Comparison of ENCODE assay signal across 8 cellular contexts in the genomic region with DNA sequence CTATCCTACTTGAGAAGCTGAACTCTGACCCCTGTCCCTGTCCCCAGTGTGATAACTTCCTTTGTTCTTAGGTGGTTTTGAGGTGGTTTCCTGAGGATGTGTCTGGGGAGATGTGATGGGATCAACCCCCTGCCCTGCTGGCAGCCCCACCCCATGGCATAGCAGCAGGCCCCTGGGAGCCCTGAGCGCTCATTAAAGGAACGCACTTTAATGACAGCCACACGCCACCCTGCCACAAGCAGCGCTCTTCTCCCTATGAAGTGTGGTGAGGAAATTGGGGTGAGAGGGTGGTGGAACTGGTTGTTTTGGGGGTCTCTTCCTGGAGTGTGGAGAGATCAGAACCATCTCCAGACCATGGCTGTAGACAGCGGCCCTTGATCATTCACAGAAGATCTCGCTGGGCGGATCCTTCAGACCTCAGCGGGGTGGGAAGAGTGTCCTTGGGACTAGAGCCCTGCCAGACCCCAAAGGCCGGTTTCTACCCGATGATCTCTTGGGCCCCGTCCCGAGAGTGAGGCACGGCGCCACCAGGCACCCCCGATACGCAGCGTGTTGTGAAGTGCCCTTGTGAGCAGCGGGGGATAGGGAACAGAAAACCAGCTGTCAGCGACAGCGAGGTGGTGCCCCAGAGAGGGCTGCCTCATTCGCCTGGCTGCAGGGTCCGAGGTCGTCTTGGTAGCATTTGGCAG. TPM values are rescaled to one million over a fixed set of nuclear protein-coding genes. Genes with fewer than 3 reads are reported as not detected.
DNase-seq lines count a peak whose midpoint lies in the region; ATAC-seq, FAIRE-seq and TF ChIP-seq lines count a peak whose summit lies in the region.

No MANE protein-coding gene starts in this region.

- H3K36me3 Mint-ChIP-seq in T-helper 2 cell treated with Interferon-gamma antibody and Interleukin-4, amounts not matched to agents 5 μg/mL and 100 μg/mL, for 36 hours (ENCODE audit: low read depth) = peaks cover 21% of the 10 kb centered on the region
- H3K36me3 Mint-ChIP-seq in activated CD8-positive, alpha-beta T cell treated with anti-CD3 and anti-CD28 coated beads, Interleukin-2, amount 10 ng/mL, durations not matched to agents 7 days and 5 days (ENCODE audit: low read depth) = peaks cover 27% of the 10 kb centered on the region

- H3K4me1 ChIP-seq in keratinocyte (ENCODE audit: control insufficient read depth, extremely low read depth, insufficient read depth, low read length) = peaks cover 20% of the 10 kb centered on the region
- H3K4me1 ChIP-seq in tibial artery = peaks cover 0 to 44% (median 34%) of the 10 kb centered on the region in 4 donors

- H3K4me3 Mint-ChIP-seq in T-helper 2 cell treated with Interferon-gamma antibody and Interleukin-4, amounts not matched to agents 5 μg/mL and 100 μg/mL, for 36 hours = peak overlapping the region; percentile 77
- peak overlapping the region; percentile 69 for H3K4me3 Mint-ChIP-seq in activated CD8-positive, alpha-beta T cell treated with anti-CD3 and anti-CD28 coated beads, Interleukin-2, amount 10 ng/mL, durations not matched to agents 7 days and 5 days

- ATAC-seq in activated CD8-positive, alpha-beta T cell treated with anti-CD3 and anti-CD28 coated beads, Interleukin-2, amount 10 ng/mL, durations not matched to agents 7 days and 5 days = no peak
- no peak for ATAC-seq in GM18873 (IDR thresholded peaks at IDR 0.05; ENCODE audit: low FRiP score, unreplicated experiment)

- intact Hi-C loops in tibial artery (cut with DNase I; ENCODE audit: low total_unique reads) = no loop called here

- H3K9ac ChIP-seq in keratinocyte (ENCODE audit: control insufficient read depth, extremely low read depth, insufficient read depth, low read length) = peak overlapping the region; percentile 53

- no peak for TF ChIP-seq CTCF in keratinocyte (optimal IDR thresholded peaks at IDR 0.05 in 1 of 3, IDR thresholded peaks at IDR 0.05 in 1 of 3, conservative IDR thresholded peaks at IDR 0.05 in 1 of 3; ENCODE audit: extremely low read depth in 1 of 3, insufficient read depth in 2 of 3, low read length in 3 of 3)
- no peak for TF ChIP-seq CTCF in tibial artery (IDR thresholded peaks at IDR 0.05)

- no peaks in the 10 kb centered on the region for H3K9me1 ChIP-seq in keratinocyte (ENCODE audit: control insufficient read depth, extremely low read depth, insufficient read depth, low read length)

- no peaks in the 10 kb centered on the region for H3K27me3 Mint-ChIP-seq in T-helper 2 cell treated with Interferon-gamma antibody and Interleukin-4, amounts not matched to agents 5 μg/mL and 100 μg/mL, for 36 hours (ENCODE audit: low read depth)
- H3K27me3 Mint-ChIP-seq in activated CD8-positive, alpha-beta T cell treated with anti-CD3 and anti-CD28 coated beads, Interleukin-2, amount 10 ng/mL, durations not matched to agents 7 days and 5 days (ENCODE audit: low read depth) = no peaks in the 10 kb centered on the region

- no peaks in the 10 kb centered on the region for H3K27me3 ChIP-seq in keratinocyte (ENCODE audit: control insufficient read depth, extremely low read depth, insufficient read depth, low read length)
- no peaks in the 10 kb centered on the region for H3K27me3 ChIP-seq in tibial artery

- dilution Hi-C loops in keratinocyte (cut with MboI; ENCODE audit: extremely low pct_ligation_motif_present, low sequenced_read_pairs) = no loop called here

- peaks cover 4% of the 10 kb centered on the region for H3K79me2 ChIP-seq in keratinocyte (ENCODE audit: control insufficient read depth, insufficient read depth, low read length)

- H3K27ac Mint-ChIP-seq in T-helper 2 cell treated with Interferon-gamma antibody and Interleukin-4, amounts not matched to agents 5 μg/mL and 100 μg/mL, for 36 hours = peak overlapping the region; percentile 95
- H3K27ac Mint-ChIP-seq in activated CD8-positive, alpha-beta T cell treated with anti-CD3 and anti-CD28 coated beads, Interleukin-2, amount 10 ng/mL, durations not matched to agents 7 days and 5 days = peak overlapping the region; percentile 99

- CTCF ChIA-PET in activated CD8-positive, alpha-beta T cell treated with anti-CD3 and anti-CD28 coated beads, Interleukin-2, amount 10 ng/mL, durations not matched to agents 7 days and 5 days (lab: Charles Lee) = interaction anchor here (0.6 to 4.6 kb wide), 50 partner anchors 9 to 622 kb away, joined by 3 to 84 read pairs (median 6); partner anchors contain the start of gene SYNJ2

- H3K4me3 ChIP-seq in keratinocyte (ENCODE audit: control insufficient read depth in 2 of 3, extremely low read depth in 1 of 3, insufficient read depth in 2 of 3, low read depth in 1 of 3, low read length in 3 of 3) = no peak overlapping the region
- H3K4me3 ChIP-seq in tibial artery = no peak overlapping the region

- no peaks in the 10 kb centered on the region for H4K20me1 ChIP-seq in keratinocyte (ENCODE audit: control insufficient read depth, extremely low read depth, insufficient read depth, low read length)

- H3K4me2 ChIP-seq in keratinocyte (ENCODE audit: control insufficient read depth, extremely low read depth, insufficient read depth, low read depth, low read length) = peak overlapping the region; percentile 41

- POLR2A ChIA-PET in activated CD8-positive, alpha-beta T cell treated with anti-CD3 and anti-CD28 coated beads, Interleukin-2, amount 10 ng/mL, durations not matched to agents 7 days and 5 days (lab: Charles Lee) = interaction anchor here (0.6 to 1.8 kb wide), 13 partner anchors 11 to 265 kb away, joined by 3 to 11 read pairs (median 4); partner anchors contain the start of gene SYNJ2

- DNase-seq in T-helper 2 cell treated with Interferon-gamma antibody and Interleukin-4, amounts not matched to agents 5 μg/mL and 100 μg/mL, for 36 hours (ENCODE audit: low spot score) = no peak
- no peak for DNase-seq in T-helper 2 cell
- no peak for DNase-seq in activated CD8-positive, alpha-beta T cell treated with anti-CD3 and anti-CD28 coated beads, Interleukin-2, amount 10 ng/mL, durations not matched to agents 7 days and 5 days
- no peak for DNase-seq in keratinocyte (ENCODE audit: low read depth, low spot score)
- peak in 1 of 2 donors; percentile 62 for DNase-seq in tibial artery
- no peak for DNase-seq in OCI-M1 (lab: John Stamatoyannopoulos, UW)
- no peak for DNase-seq in GM19238 (ENCODE audit: insufficient read length, low spot score)

- no peak overlapping the region for H2AFZ ChIP-seq in keratinocyte (ENCODE audit: control insufficient read depth, low read length)

- H3K27ac ChIP-seq in keratinocyte (ENCODE audit: control insufficient read depth, insufficient read depth, low read length) (peak overlapping the region; percentile 49), tibial artery (peak overlapping the region; percentile 76 to 80)

- no peaks in the 10 kb centered on the region for H3K9me3 Mint-ChIP-seq in T-helper 2 cell treated with Interferon-gamma antibody and Interleukin-4, amounts not matched to agents 5 μg/mL and 100 μg/mL, for 36 hours
- H3K9me3 Mint-ChIP-seq in activated CD8-positive, alpha-beta T cell treated with anti-CD3 and anti-CD28 coated beads, Interleukin-2, amount 10 ng/mL, durations not matched to agents 7 days and 5 days (ENCODE audit: insufficient read depth) = no peaks in the 10 kb centered on the region

- H3K36me3 ChIP-seq in keratinocyte (ENCODE audit: control insufficient read depth in 2 of 2, extremely low read depth in 1 of 2, insufficient read depth in 2 of 2, low read length in 2 of 2) (peaks cover 0 to 6% of the 10 kb centered on the region in 2 experiments), tibial artery (peaks cover 0 to 8% (median 3%) of the 10 kb centered on the region in 3 donors)

- H3K9me3 ChIP-seq in keratinocyte (ENCODE audit: control insufficient read depth, low read depth, low read length) = no peaks in the 10 kb centered on the region
- H3K9me3 ChIP-seq in tibial artery = no peaks in the 10 kb centered on the region

- no peak for FAIRE-seq in keratinocyte (lab: Jason Lieb, UNC)

- peaks cover 26% of the 10 kb centered on the region for H3K4me1 Mint-ChIP-seq in T-helper 2 cell treated with Interferon-gamma antibody and Interleukin-4, amounts not matched to agents 5 μg/mL and 100 μg/mL, for 36 hours (ENCODE audit: low read depth)
- peaks cover 60% of the 10 kb centered on the region for H3K4me1 Mint-ChIP-seq in activated CD8-positive, alpha-beta T cell treated with anti-CD3 and anti-CD28 coated beads, Interleukin-2, amount 10 ng/mL, durations not matched to agents 7 days and 5 days (ENCODE audit: low read depth)

RNA-seq across cellular contexts. Expression of gene SYNJ2, which starts 45.4 kb away (rescaled TPM):
- 10 to 100 TPM; 38.2 to 38.5 TPM for total RNA-seq in activated CD8-positive, alpha-beta T cell treated with anti-CD3 and anti-CD28 coated beads, Interleukin-2, amount 10 ng/mL, durations not matched to agents 7 days and 5 days
- polyA plus RNA-seq in keratinocyte = 4.0 to 10.1 TPM (median 8.6 TPM) in 3 replicates
- polyA plus RNA-seq in keratinocyte (2011; ENCODE audit: low read depth) = 2.1 TPM
- 4.6 and 5.3 TPM in 2 replicates for polyA plus RNA-seq in keratinocyte (2011; cell fraction: cytosol; rRNA removed)
- 6.0 and 6.8 TPM in 2 replicates for polyA plus RNA-seq in keratinocyte (2011; cell fraction: nucleus; rRNA removed)
- 2.1 and 7.6 TPM in 2 replicates for polyA plus RNA-seq in keratinocyte (2012; ENCODE audit: low replicate concordance)
- polyA minus RNA-seq in keratinocyte = 5.7 to 14.4 TPM (median 10.7 TPM) in 3 replicates
- 5.9 TPM for polyA minus RNA-seq in keratinocyte (2011; cell fraction: cytosol; rRNA and poly(A)+ RNA removed)
- 5.3 and 7.8 TPM in 2 replicates for polyA minus RNA-seq in keratinocyte (2011; cell fraction: nucleus; rRNA and poly(A)+ RNA removed)
